ENCODE assay signal across 8 cellular contexts in the genomic region with DNA sequence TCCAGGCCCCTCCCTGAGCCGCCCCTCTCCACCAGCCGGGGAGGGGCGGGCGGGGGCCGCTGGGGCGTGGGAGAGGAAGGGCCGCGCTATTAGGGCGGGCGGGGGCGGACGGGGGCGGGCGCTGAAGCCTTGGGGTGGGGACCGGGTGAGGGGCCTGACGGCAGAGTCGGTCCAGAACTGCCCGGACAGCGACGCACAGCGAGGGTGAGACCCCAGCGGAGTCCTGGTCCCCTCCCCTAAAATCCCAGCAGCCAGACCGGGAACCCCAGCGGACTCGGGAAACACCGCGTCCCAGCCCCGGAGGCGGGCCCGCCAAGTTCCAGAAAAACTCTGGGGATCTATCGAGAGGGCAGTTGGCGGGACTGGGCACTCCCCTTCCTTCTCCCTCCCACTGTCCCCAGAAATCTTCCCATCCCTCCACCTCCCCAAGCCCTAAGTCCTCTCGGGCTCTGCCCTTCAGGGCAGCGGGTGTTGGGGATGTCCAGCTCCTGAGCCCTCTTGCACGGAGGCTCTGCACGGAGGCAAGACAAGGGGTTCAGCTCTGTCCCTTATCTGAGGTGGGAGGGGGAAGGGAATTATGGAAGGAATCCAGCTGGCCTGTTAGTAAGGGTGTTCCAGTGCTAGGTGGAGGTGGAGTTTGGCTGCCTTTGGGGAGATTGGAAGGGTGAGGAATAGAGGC. TPM values are rescaled to one million over a fixed set of nuclear protein-coding genes. Genes with fewer than 3 reads are reported as not detected.
DNase-seq lines count a peak whose midpoint lies in the region; ATAC-seq, FAIRE-seq and TF ChIP-seq lines count a peak whose summit lies in the region.

A gene with protein sequence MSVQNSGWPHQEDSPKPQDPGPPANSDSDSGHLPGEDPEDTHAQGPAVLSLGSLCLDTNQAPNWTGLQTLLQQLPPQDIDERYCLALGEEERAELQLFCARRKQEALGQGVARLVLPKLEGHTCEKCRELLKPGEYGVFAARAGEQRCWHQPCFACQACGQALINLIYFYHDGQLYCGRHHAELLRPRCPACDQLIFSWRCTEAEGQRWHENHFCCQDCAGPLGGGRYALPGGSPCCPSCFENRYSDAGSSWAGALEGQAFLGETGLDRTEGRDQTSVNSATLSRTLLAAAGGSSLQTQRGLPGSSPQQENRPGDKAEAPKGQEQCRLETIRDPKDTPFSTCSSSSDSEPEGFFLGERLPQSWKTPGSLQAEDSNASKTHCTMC (plus strand): TSS at position 160 of the 679 bp plus-strand sequence. CDS start 2,692 bp downstream, outside the sequence.

- no peaks in the 10 kb centered on the region for H3K9me1 ChIP-seq in endothelial cell of umbilical vein (replicated peaks; ENCODE audit: control insufficient read depth, extremely low read depth, insufficient read depth, low read length)

- intact Hi-C loops in endothelial cell of umbilical vein (cut with micrococcal nuclease) (loop anchor here (1.0 to 2.0 kb wide), 4 partner anchors 156 to 434 kb away; no protein-coding TSS in a partner anchor), aorta (cut with DNase I) (loop anchor here (2.0 to 10.0 kb wide), 6 partner anchors 46 to 784 kb away; partner anchors contain the start of genes TFEB (in 1 of the 2), UBR2 (in 1 of the 2) and USP49 (in 1 of the 2))

- H3K4me1 ChIP-seq in SJSA1 (replicated peaks): peaks cover 9% of the 10 kb centered on the region
- peaks cover 19% of the 10 kb centered on the region for H3K4me1 ChIP-seq in endothelial cell of umbilical vein (ENCODE audit: control insufficient read depth, extremely low read depth, insufficient read depth, low read length)
- H3K4me1 ChIP-seq in mucosa of rectum (ENCODE audit: control insufficient read depth in 2 of 2, insufficient read depth in 2 of 2, low read length in 2 of 2): peaks cover 17 to 19% of the 10 kb centered on the region in 2 donors
- no peaks in the 10 kb centered on the region for H3K4me1 ChIP-seq in aorta (ENCODE audit: control insufficient read depth in 1 of 2, insufficient read depth in 2 of 2, low read length in 2 of 2)

- H3K27ac ChIP-seq in 22Rv1: peak within 1 kb of the TSS; percentile 64
- no peak within 1 kb of the TSS for H3K27ac ChIP-seq in SJSA1
- H3K27ac ChIP-seq in endothelial cell of umbilical vein (ENCODE audit: insufficient read depth, low read depth, low read length): no peak within 1 kb of the TSS
- peak within 1 kb of the TSS; percentile 76 to 77 for H3K27ac ChIP-seq in mucosa of rectum (ENCODE audit: low read depth in 2 of 2, low read length in 2 of 2)
- H3K27ac ChIP-seq in aorta (ENCODE audit: low read depth in 1 of 2, low read length in 2 of 2): peak within 1 kb of the TSS in 1 of 2 donors; percentile 62

- peak within 1 kb of the TSS; percentile 88 for H3K4me2 ChIP-seq in endothelial cell of umbilical vein (ENCODE audit: insufficient read depth, low read length)

- H2AFZ ChIP-seq in endothelial cell of umbilical vein (ENCODE audit: low read depth, low read length): peak within 1 kb of the TSS; percentile 97

- CTCF ChIA-PET in endothelial cell of umbilical vein (lab: Charles Lee): interaction anchor here (0.6 to 1.5 kb wide), 6 partner anchors 140 to 767 kb away, joined by 3 to 7 read pairs (median 4); partner anchors contain the start of genes BYSL and MED20

- H3K9me3 ChIP-seq in SJSA1 (replicated peaks) (no peaks in the 10 kb centered on the region), endothelial cell of umbilical vein (replicated peaks; ENCODE audit: control insufficient read depth, insufficient read depth, low read length) (no peaks in the 10 kb centered on the region), mucosa of rectum (ENCODE audit: control insufficient read depth in 2 of 2, low read length in 2 of 2) (no peaks in the 10 kb centered on the region), aorta (ENCODE audit: control insufficient read depth, low read length) (no peaks in the 10 kb centered on the region)

- no TSS peak for BruUV-seq in endothelial cell of umbilical vein (replicated peaks; lab: Mats Ljungman, UMichigan)

- H4K20me1 ChIP-seq in endothelial cell of umbilical vein (replicated peaks; ENCODE audit: control insufficient read depth, extremely low read depth, insufficient read depth, low read length): no peaks in the 10 kb centered on the region

- peak; percentile 35 for FAIRE-seq in endothelial cell of umbilical vein (lab: Jason Lieb, UNC)

- POLR2A ChIA-PET in endothelial cell of umbilical vein (lab: Charles Lee): no interaction called here

- no peaks in the 10 kb centered on the region for H3K79me2 ChIP-seq in endothelial cell of umbilical vein (ENCODE audit: control insufficient read depth, insufficient read depth, low read length)

- DNase-seq in SJSA1 (ENCODE audit: low read depth in 1 of 2, low spot score in 2 of 2) (no peak), endothelial cell of umbilical vein (ENCODE audit: low read depth, low spot score) (peak; percentile 43), aorta (peak; percentile 68 to 81), SIG-M5 (lab: John Stamatoyannopoulos, UW) (no peak)

- 1% methylated on average over 14 to 36 of the region's 36 CpGs for WGBS in aorta, 2 donors

- H3K36me3 ChIP-seq in SJSA1 (peaks cover under 1% of the 10 kb centered on the region; the same call in 1 of the 2 replicates), endothelial cell of umbilical vein (ENCODE audit: control insufficient read depth in 2 of 2, extremely low read depth in 1 of 2, insufficient read depth in 2 of 2, low read length in 2 of 2) (peaks cover 2 to 6% of the 10 kb centered on the region in 2 experiments), mucosa of rectum (ENCODE audit: control insufficient read depth in 2 of 2, insufficient read depth in 2 of 2, low read length in 2 of 2) (peaks cover 2 to 13% of the 10 kb centered on the region in 2 donors), aorta (ENCODE audit: control insufficient read depth in 1 of 2, insufficient read depth in 2 of 2, low read length in 1 of 2) (no peaks in the 10 kb centered on the region)

- TF ChIP-seq CTCF in 22Rv1 (IDR thresholded peaks at IDR 0.05) (no peak), endothelial cell of umbilical vein (IDR thresholded peaks at IDR 0.05; ENCODE audit: extremely low read depth in 1 of 2, insufficient read depth in 1 of 2, low read depth in 1 of 2, low read length in 2 of 2) (no peak)

- ATAC-seq in aorta (ENCODE audit: low FRiP score): peak; percentile 68
- ATAC-seq in HG03565 (IDR thresholded peaks at IDR 0.05; ENCODE audit: unreplicated experiment): no peak

- H3K9ac ChIP-seq in endothelial cell of umbilical vein (replicated peaks; ENCODE audit: extremely low read depth, insufficient read depth, low read length) (peak within 1 kb of the TSS; percentile 57), mucosa of rectum (ENCODE audit: low read depth in 1 of 2, low read length in 2 of 2) (peak within 1 kb of the TSS; percentile 60 to 63)

- H3K4me3 ChIP-seq in GM08714 (ENCODE audit: low read length) (peak within 1 kb of the TSS; percentile 70), SJSA1 (peak within 1 kb of the TSS; percentile 47), endothelial cell of umbilical vein (replicated peaks in 1 of 3; ENCODE audit: insufficient read depth in 1 of 3, low read depth in 1 of 3, low read length in 3 of 3) (peak within 1 kb of the TSS; percentile 73 to 86 (median 78)), mucosa of rectum (ENCODE audit: low read length in 2 of 2) (peak within 1 kb of the TSS; percentile 79 to 84), aorta (ENCODE audit: low read length in 2 of 2) (peak within 1 kb of the TSS; percentile 71 to 85)

- dilution Hi-C loops in endothelial cell of umbilical vein (cut with MboI; ENCODE audit: extremely low pct_ligation_motif_present, low sequenced_read_pairs): no loop called here

- peak; percentile 42 for TF ChIP-seq POLR2A in endothelial cell of umbilical vein (IDR thresholded peaks at IDR 0.05; ENCODE audit: low read depth, low read length)

- H3K27me3 ChIP-seq in SJSA1 (replicated peaks) (0 out of 2 replicates have a peak, but pooled peaks cover 6% of the 10 kb centered on the region), endothelial cell of umbilical vein (ENCODE audit: control insufficient read depth in 2 of 2, insufficient read depth in 2 of 2, low read length in 2 of 2) (no peaks in the 10 kb centered on the region), mucosa of rectum (ENCODE audit: control insufficient read depth in 2 of 2, insufficient read depth in 2 of 2, low read length in 2 of 2) (no peaks in the 10 kb centered on the region), aorta (ENCODE audit: control insufficient read depth in 1 of 2, insufficient read depth in 2 of 2, low read length in 1 of 2) (no peaks in the 10 kb centered on the region)

TF ChIP-seq in endothelial cell of umbilical vein, 7 proteins besides CTCF, POLR2A, EP300 and RAD21:
- TF ChIP-seq EZH2 (IDR thresholded peaks at IDR 0.05; ENCODE audit: borderline replicate concordance, low read depth, low read length, severe bottlenecking) (no peak), FOS (IDR thresholded peaks at IDR 0.05; ENCODE audit: borderline replicate concordance, insufficient read depth, low read length) (no peak), GATA2 (IDR thresholded peaks at IDR 0.05; ENCODE audit: insufficient read depth, insufficient read length, low read depth, low read length) (no peak), MYC (IDR thresholded peaks at IDR 0.05; ENCODE audit: low read depth, low read length) (no peak), JUN (IDR thresholded peaks at IDR 0.05; ENCODE audit: borderline replicate concordance, insufficient read depth, insufficient read length, low read depth) (no peak), POLR2AphosphoS5 (IDR thresholded peaks at IDR 0.05; ENCODE audit: insufficient read depth, low read depth, low read length) (no peak)
- TF ChIP-seq, protein P1, sequence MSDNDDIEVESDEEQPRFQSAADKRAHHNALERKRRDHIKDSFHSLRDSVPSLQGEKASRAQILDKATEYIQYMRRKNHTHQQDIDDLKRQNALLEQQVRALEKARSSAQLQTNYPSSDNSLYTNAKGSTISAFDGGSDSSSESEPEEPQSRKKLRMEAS (IDR thresholded peaks at IDR 0.05; ENCODE audit: insufficient read depth, insufficient read length): no peak

RNA-seq across cellular contexts. Expression of the gene that starts here (rescaled TPM):
- total RNA-seq in SJSA1 (2014; rRNA removed; shearing (Covaris generic)): not detected in 2 replicates
- total RNA-seq in endothelial cell of umbilical vein (2.2 and 3.3 TPM in 2 replicates), aorta (1 to 10 TPM; 3.5 to 8.8 TPM)
- polyA plus RNA-seq in endothelial cell of umbilical vein (1.0 and 1.5 TPM in 2 replicates), aorta (1 to 10 TPM in 1 of 2 donors, under 1 TPM in 1; 0.61 to 1.5 TPM)
- 0.09 and 0.75 TPM in 2 replicates for polyA plus RNA-seq in endothelial cell of umbilical vein (2011; cell fraction: cytosol; rRNA removed)
- 9.7 and 13.7 TPM in 2 replicates for polyA plus RNA-seq in endothelial cell of umbilical vein (2011; cell fraction: nucleus; rRNA removed)
- polyA plus RNA-seq in endothelial cell of umbilical vein (2012): 0.75 and 1.1 TPM in 2 replicates
- 0.75 and 2.0 TPM in 2 replicates for polyA minus RNA-seq in endothelial cell of umbilical vein
- not detected for polyA minus RNA-seq in endothelial cell of umbilical vein (2011; cell fraction: cytosol; rRNA and poly(A)+ RNA removed)
- 5.9 TPM in 1 of 2 replicates, not detected in the other for polyA minus RNA-seq in endothelial cell of umbilical vein (2011; cell fraction: nucleus; rRNA and poly(A)+ RNA removed)

Comparison
In these comparisons a context has a peak if more than half of its experiments do, and no peak if none do; other contexts are left out.
1. H3K27ac ChIP-seq: peak in 22Rv1 (single experiment) and mucosa of rectum (2 of 2); none in SJSA1 (single experiment) and endothelial cell of umbilical vein (single experiment).
2. DNase-seq: peak in endothelial cell of umbilical vein (single experiment) and aorta (2 of 2); none in SJSA1 (0 of 2) and SIG-M5 (single experiment).
3. Peak in every context shown above with its lines, with median percentiles within 50 percentile points of each other: H3K4me3 ChIP-seq.